ENCODE assay signal across 18 cellular contexts in the genomic region with DNA sequence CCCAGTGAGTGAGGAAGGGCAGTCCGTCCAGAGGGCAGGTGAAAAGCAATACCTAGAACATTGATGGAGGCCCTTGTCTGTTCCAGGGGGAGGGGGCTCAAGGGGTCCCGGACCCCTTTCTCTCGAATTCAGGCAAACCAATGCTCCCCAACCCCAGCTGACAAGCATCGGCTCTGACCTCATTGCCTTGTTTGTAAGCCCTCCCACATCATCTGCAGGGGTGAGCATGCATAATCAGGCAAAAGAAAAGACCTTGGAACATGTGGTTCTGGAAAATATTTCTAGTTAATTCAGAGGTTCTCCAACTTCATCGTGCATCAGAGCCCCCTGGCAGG.
A peak's percentile ranks its signal among the peaks of the same experiment; 100 is the strongest.
DNase-seq lines count a peak whose midpoint lies in the region; ATAC-seq and TF ChIP-seq lines count a peak whose summit lies in the region.
"Had no signal": no experiment of that assay in that cellular context is flagged by ENCODE, and none has a peak within 500 bp of the region (broad histone marks: within the 10 kb centered on the region; RNA-seq: fewer than 3 reads in every experiment).

No MANE protein-coding gene starts in this region.

- 69 to 77% methylated on average over 5 of the region's 5 CpGs for WGBS in heart right ventricle, 2 donors
- 76% methylated on average over 4 of the region's 5 CpGs for WGBS in mesenchymal stem cell
- 59% methylated on average over 5 of the region's 5 CpGs for WGBS in suprapubic skin

- DNase-seq in heart right ventricle: no peak
- DNase-seq in cardiac septum (ENCODE audit: low spot score): no peak
- DNase-seq in NCI-H2171 treated with DMSO at 0.1 percent for 48 hours (lab: John Stamatoyannopoulos, UW): peak; percentile 51
- no peak for DNase-seq in mesenchymal stem cell
- DNase-seq in GOT3 (lab: John Stamatoyannopoulos, UW): no peak
- DNase-seq in suprapubic skin (ENCODE audit: low spot score in 2 of 2): no peak
- DNase-seq: Caco-2; CD4-positive, alpha-beta T cell; EL; KBM-7; NCI-H1105; NCI-H2081 treated with DMSO at 0.1 percent for 48 hours; NCI-H2227 treated with DMSO at 0.1 percent for 48 hours; NCI-H82; SJCRH30 had no signal

- no peak overlapping the region for H2BK15ac ChIP-seq in mesenchymal stem cell (ENCODE audit: low read depth, poor library complexity, severe bottlenecking)

- H3K79me1 ChIP-seq in mesenchymal stem cell (replicated peaks; ENCODE audit: low read length, poor library complexity, severe bottlenecking): no peaks in the 10 kb centered on the region

- H3K4ac ChIP-seq in mesenchymal stem cell (ENCODE audit: low read depth in 1 of 2, low read length in 2 of 2): no peak overlapping the region

- H3K4me3 ChIP-seq in heart right ventricle: no peak overlapping the region
- H3K4me3 ChIP-seq in mesenchymal stem cell (ENCODE audit: insufficient read depth in 1 of 2, low read depth in 1 of 2, low read length in 2 of 2): no peak overlapping the region
- no peak overlapping the region for H3K4me3 ChIP-seq in skeletal muscle tissue (ENCODE audit: low read length in 3 of 3)
- H3K4me3 ChIP-seq in suprapubic skin: no peak overlapping the region
- H3K4me3 ChIP-seq: GM12878, SJCRH30 had no signal

- H3K27ac ChIP-seq in heart right ventricle (peak overlapping the region in 7 of 10 donors; percentile 3 to 87 (median 84)), mesenchymal stem cell (ENCODE audit: low read length, poor library complexity, severe bottlenecking) (no peak overlapping the region), skeletal muscle tissue (ENCODE audit: low read depth, low read length) (peak overlapping the region; percentile 92), suprapubic skin (no peak overlapping the region)
- H3K27ac ChIP-seq: RWPE1, SJCRH30 had no signal

- H3K9me3 ChIP-seq in heart right ventricle: no peaks in the 10 kb centered on the region
- H3K9me3 ChIP-seq in mesenchymal stem cell (ENCODE audit: control insufficient read depth, low read length): no peaks in the 10 kb centered on the region
- no peaks in the 10 kb centered on the region for H3K9me3 ChIP-seq in skeletal muscle tissue (ENCODE audit: control insufficient read depth in 3 of 3, low read length in 3 of 3)
- H3K9me3 ChIP-seq in suprapubic skin: no peaks in the 10 kb centered on the region
- H3K9me3 ChIP-seq: Caco-2, SJCRH30 had no signal

- no peak overlapping the region for H2BK120ac ChIP-seq in mesenchymal stem cell (ENCODE audit: low read depth, low read length)

- no peak overlapping the region for H2BK5ac ChIP-seq in mesenchymal stem cell (ENCODE audit: low read depth, low read length, poor library complexity, severe bottlenecking)

- TF ChIP-seq EP300 in suprapubic skin (IDR thresholded peaks at IDR 0.05): no peak

- ATAC-seq in heart right ventricle: no peak
- ATAC-seq: GM12878 had no signal

- no peak overlapping the region for H4K8ac ChIP-seq in mesenchymal stem cell (ENCODE audit: low read length)

- TF ChIP-seq POLR2A in suprapubic skin (IDR thresholded peaks at IDR 0.05): no peak

- H3K27me3 ChIP-seq in heart right ventricle (no peaks in the 10 kb centered on the region), mesenchymal stem cell (ENCODE audit: control insufficient read depth in 1 of 2, insufficient read depth in 1 of 2, low read length in 2 of 2) (no peaks in the 10 kb centered on the region), skeletal muscle tissue (ENCODE audit: control insufficient read depth in 3 of 3, insufficient read depth in 3 of 3, low read length in 3 of 3) (no peaks in the 10 kb centered on the region), suprapubic skin (no peaks in the 10 kb centered on the region)
- H3K27me3 ChIP-seq: SJCRH30 had no signal

- peak overlapping the region; percentile 47 for H4K91ac ChIP-seq in mesenchymal stem cell (ENCODE audit: low read length)

- peak overlapping the region in 1 of 2 experiments; percentile 60 for H2BK12ac ChIP-seq in mesenchymal stem cell (ENCODE audit: low read length in 2 of 2)

- H2AK5ac ChIP-seq in mesenchymal stem cell (ENCODE audit: low read length, severe bottlenecking): no peak overlapping the region

- intact Hi-C loops in heart right ventricle (cut with DNase I) (loop anchor here in 4 of 10 donors (5.0 to 10.0 kb wide), 4 partner anchors 100 to 177 kb away; no protein-coding TSS in a partner anchor), cardiac septum (cut with DNase I) (loop anchor here (5.0 kb wide), 1 partner anchor 355 kb away; no protein-coding TSS in a partner anchor)

- no peak overlapping the region for H3K18ac ChIP-seq in mesenchymal stem cell (ENCODE audit: low read depth in 1 of 2, low read length in 2 of 2)

- no peak overlapping the region for H3K4me2 ChIP-seq in mesenchymal stem cell (ENCODE audit: low read length, poor library complexity, severe bottlenecking)

- TF ChIP-seq CTCF in heart right ventricle (IDR thresholded peaks at IDR 0.05) (no peak), suprapubic skin (IDR thresholded peaks at IDR 0.05) (no peak)

- no peak overlapping the region for H3K9ac ChIP-seq in mesenchymal stem cell (ENCODE audit: low read length)
- H3K9ac ChIP-seq in skeletal muscle tissue (ENCODE audit: low read depth in 1 of 3, low read length in 3 of 3): peak overlapping the region in 1 of 3 donors; percentile 10

- H3K14ac ChIP-seq in mesenchymal stem cell (ENCODE audit: low read length in 2 of 2): no peak overlapping the region

- no peak overlapping the region for H2AFZ ChIP-seq in mesenchymal stem cell (ENCODE audit: low read depth, low read length)

- no peaks in the 10 kb centered on the region for H3K36me3 ChIP-seq in heart right ventricle
- no peaks in the 10 kb centered on the region for H3K36me3 ChIP-seq in mesenchymal stem cell (ENCODE audit: control insufficient read depth in 1 of 2, insufficient read depth in 2 of 2, low read depth in 1 of 2, low read length in 2 of 2)
- no peaks in the 10 kb centered on the region for H3K36me3 ChIP-seq in skeletal muscle tissue (ENCODE audit: control insufficient read depth in 3 of 3, insufficient read depth in 3 of 3, low read length in 3 of 3)
- H3K36me3 ChIP-seq in suprapubic skin: no peaks in the 10 kb centered on the region
- H3K36me3 ChIP-seq: SJCRH30 had no signal

- no peak overlapping the region for H3K23ac ChIP-seq in mesenchymal stem cell (ENCODE audit: low read length in 2 of 2)

- H3K4me1 ChIP-seq in heart right ventricle: peaks cover 15 to 68% (median 40%) of the 10 kb centered on the region in 9 donors
- H3K4me1 ChIP-seq in mesenchymal stem cell (ENCODE audit: control insufficient read depth, insufficient read depth, low read depth, low read length): peaks cover 25% of the 10 kb centered on the region
- H3K4me1 ChIP-seq in skeletal muscle tissue (ENCODE audit: control insufficient read depth in 3 of 3, insufficient read depth in 3 of 3, low read length in 3 of 3): peaks cover 36 to 60% (median 46%) of the 10 kb centered on the region in 3 donors
- peaks cover 21% of the 10 kb centered on the region for H3K4me1 ChIP-seq in suprapubic skin

Comparison
In these comparisons a context has a peak if more than half of its experiments do, and no peak if none do; other contexts are left out.
1. H3K27ac ChIP-seq: peak in heart right ventricle (7 of 10) and skeletal muscle tissue (single experiment); none in mesenchymal stem cell (single experiment) and suprapubic skin (single experiment).